In the genomic region with DNA sequence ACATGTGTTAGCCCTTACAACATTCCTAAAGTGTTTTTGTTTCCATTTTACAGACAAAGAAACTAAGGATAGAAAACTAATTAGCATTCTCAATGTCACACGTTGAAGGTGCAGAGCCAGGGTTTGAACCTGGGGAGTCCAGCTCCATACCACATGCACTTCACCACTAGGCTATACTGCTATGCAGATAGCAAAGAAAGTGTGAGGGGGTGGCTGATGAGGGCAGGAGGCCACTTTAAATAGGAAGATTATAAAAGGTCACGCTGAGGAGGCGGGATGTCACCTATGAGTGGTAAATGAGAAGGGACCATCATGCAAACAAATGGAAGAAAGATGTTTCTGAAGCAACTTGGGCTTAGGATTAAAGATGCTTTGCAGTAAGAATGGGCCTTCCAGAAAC, we compare ENCODE assay signal across 9 cellular contexts.
"Had no signal": no experiment of that assay in that cellular context is flagged by ENCODE, and none has a peak within 500 bp of the region (broad histone marks: within the 10 kb centered on the region; RNA-seq: fewer than 3 reads in every experiment).

No MANE protein-coding gene starts in this region.

- DNase-seq: H7, IMR-90, KBM-7 had no signal

- H2AFZ ChIP-seq: GM23338 had no signal

- ATAC-seq: HCT116 had no signal

- H3K9me3 ChIP-seq: HAP-1 had no signal

- H3K4me3 Mint-ChIP-seq: GM23338, HFFc6 had no signal

- FAIRE-seq: HTR-8/SVneo had no signal

- H3K4me1 ChIP-seq: HAP-1 had no signal

- H3K4me2 ChIP-seq: KMS-11 had no signal

- H3K27ac ChIP-seq: KMS-11 had no signal

- H3K4me3 ChIP-seq: GM23338, HAP-1 had no signal

- H3K27ac Mint-ChIP-seq: GM23338 had no signal

- H3K36me3 ChIP-seq: HAP-1 had no signal

- H3K9me3 Mint-ChIP-seq: GM23338, HFFc6 had no signal

- H3K9ac ChIP-seq: KMS-11 had no signal
